Comparison of ENCODE assay signal across 17 cellular contexts in the genomic region with DNA sequence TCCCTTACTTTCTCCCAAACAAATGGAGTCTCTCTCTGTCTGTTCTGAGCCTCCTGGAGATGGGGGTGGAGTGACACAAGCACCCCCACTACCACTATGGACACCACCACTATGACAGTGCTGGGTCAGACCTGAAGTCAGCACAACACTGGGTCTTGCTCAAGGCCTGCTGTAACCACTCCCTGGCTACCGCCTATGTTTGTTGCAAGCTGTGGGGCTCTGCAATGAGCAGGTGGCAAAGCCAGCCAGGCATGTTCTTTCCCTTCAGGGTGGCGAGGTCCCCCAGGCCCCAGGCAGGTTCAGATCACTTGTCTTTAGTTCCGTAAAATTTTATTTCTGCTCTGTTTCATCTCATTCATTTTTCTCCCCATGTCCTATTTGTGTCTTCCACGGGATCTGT.
"Had no signal": no experiment of that assay in that cellular context is flagged by ENCODE, and none has a peak within 500 bp of the region (broad histone marks: within the 10 kb centered on the region; RNA-seq: fewer than 3 reads in every experiment).

No MANE protein-coding gene starts in this region.

- ATAC-seq: gastroesophageal sphincter, mucosa of descending colon, natural killer cell had no signal

- H3K4me1 Mint-ChIP-seq: natural killer cell had no signal

- H3K4me3 Mint-ChIP-seq: natural killer cell; stimulated activated naive CD8-positive, alpha-beta T cell treated with anti-CD3 and anti-CD28 coated beads, Interleukin-15, Interleukin-2, amounts not matched to agents 100 ng/mL and 50 ng/mL, for 24 hours; T-helper 2 cell treated with Interferon-gamma antibody and Interleukin-4, amounts not matched to agents 5 μg/mL and 100 μg/mL, for 36 hours had no signal

- H3K4me3 ChIP-seq: colonic mucosa, gastroesophageal sphincter, lung, mucosa of descending colon, SJSA1, testis had no signal

- H3K27ac Mint-ChIP-seq: natural killer cell; stimulated activated naive CD8-positive, alpha-beta T cell treated with anti-CD3 and anti-CD28 coated beads, Interleukin-15, Interleukin-2, amounts not matched to agents 100 ng/mL and 50 ng/mL, for 24 hours; T-helper 2 cell treated with Interferon-gamma antibody and Interleukin-4, amounts not matched to agents 5 μg/mL and 100 μg/mL, for 36 hours had no signal

- DNase-seq: activated T-cell treated with anti-CD3 and anti-CD28 coated beads, Interleukin-2, amount 50 U/mL, for 1 hour; colonic mucosa; effector CD8-positive, alpha-beta T cell; hippocampal formation; kidney glomerular epithelial cell; nucleus accumbens; stimulated activated CD4-positive, alpha-beta T cell treated with anti-CD3 and anti-CD28 coated beads, Interleukin-4, amount 100 ng/mL, for 1 hour; SW 1271; testis had no signal

- H3K36me3 Mint-ChIP-seq: natural killer cell had no signal

- H3K9me3 Mint-ChIP-seq: natural killer cell; stimulated activated naive CD8-positive, alpha-beta T cell treated with anti-CD3 and anti-CD28 coated beads, Interleukin-15, Interleukin-2, amounts not matched to agents 100 ng/mL and 50 ng/mL, for 24 hours; T-helper 2 cell treated with Interferon-gamma antibody and Interleukin-4, amounts not matched to agents 5 μg/mL and 100 μg/mL, for 36 hours had no signal

- H3K27ac ChIP-seq: colonic mucosa, epithelial cell of prostate, gastroesophageal sphincter, SJSA1, testis had no signal
